ENCODE assay signal across 8 cellular contexts in the genomic region with DNA sequence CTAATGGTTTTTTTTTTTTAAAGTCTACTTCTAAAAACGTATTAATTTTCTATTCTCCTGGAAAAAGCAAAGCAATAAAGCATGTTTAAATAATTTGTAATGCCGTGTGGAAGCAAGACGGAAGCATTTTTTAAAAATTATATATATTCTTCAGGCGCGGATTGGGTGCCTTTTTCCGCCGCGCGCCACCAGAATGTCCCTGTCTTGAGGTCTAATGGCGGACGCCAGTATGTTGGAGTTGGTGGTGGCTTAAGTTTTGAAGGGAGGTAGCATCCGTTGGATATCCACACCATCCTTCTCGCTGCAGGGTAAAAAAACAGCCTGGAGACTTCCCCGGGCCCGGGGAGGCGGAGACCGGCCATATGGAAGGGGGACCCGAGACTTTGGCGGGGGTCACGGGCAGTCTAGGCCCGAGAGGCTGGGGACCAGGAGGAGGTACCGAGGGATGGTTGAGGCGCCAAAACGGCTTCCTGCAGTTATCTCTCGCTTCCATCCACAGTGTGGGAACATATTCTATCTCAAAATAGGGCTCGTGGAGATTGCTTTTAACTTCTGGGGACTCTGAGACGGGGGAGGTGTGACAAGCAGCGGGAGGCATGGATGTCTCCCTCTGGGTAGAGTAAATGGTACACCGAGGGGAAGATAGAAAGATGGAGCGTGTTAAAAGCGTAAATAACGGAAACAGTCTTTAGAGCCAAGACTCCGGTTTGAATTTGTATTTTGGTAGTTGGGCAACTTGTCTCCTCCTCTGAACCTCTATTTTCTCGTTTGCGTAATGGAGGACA. TPM values are rescaled to one million over a fixed set of nuclear protein-coding genes. Genes with fewer than 3 reads are reported as not detected.
DNase-seq lines count a peak whose midpoint lies in the region; ATAC-seq, FAIRE-seq and TF ChIP-seq lines count a peak whose summit lies in the region.

Gene SF3B3 (plus strand): TSS at position 196 of the 785 bp plus-strand sequence. CDS start 2,841 bp downstream, outside the sequence.

- no peak for TF ChIP-seq EP300 in A549 (IDR thresholded peaks at IDR 0.05)

- DNase-seq in A549 (ENCODE audit: low read depth in 1 of 2, low spot score in 1 of 2) (peak; percentile 60 to 79), NCI-H69 (lab: John Stamatoyannopoulos, UW) (peak; percentile 82), lung microvascular endothelial cell (ENCODE audit: low read depth in 2 of 2) (peak in 1 of 2 donors; percentile 73)
- DNase-seq in activated CD4-positive, alpha-beta T cell treated with anti-CD3 and anti-CD28 coated beads, Interleukin-2, amount 50 U/mL, for 48 hours: peak; percentile 68 to 73
- peak; percentile 77 for DNase-seq in effector CD8-positive, alpha-beta T cell (lab: John Stamatoyannopoulos, UW)
- DNase-seq in stimulated activated CD8-positive, alpha-beta memory T cell treated with anti-CD3 and anti-CD28 coated beads, Interleukin-12 subunit alpha, Interleukin-12 subunit beta, amount 100 ng/mL, for 1 hour (ENCODE audit: low read depth): peak; percentile 55

- no peak for TF ChIP-seq CTCF in A549 (IDR thresholded peaks at IDR 0.05)

- peak within 1 kb of the TSS; percentile 75 for H3K4me3 ChIP-seq in A549

- peak within 1 kb of the TSS; percentile 98 for H3K4me2 ChIP-seq in A549

- CTCF ChIA-PET in A549 (lab: Yijun Ruan, JAX): interaction anchor here (0.7 to 1.5 kb wide), 5 partner anchors 10 to 235 kb away, joined by 3 to 4 read pairs (median 3); partner anchors contain the start of gene AARS1

- no peak for TF ChIP-seq RAD21 in A549 (conservative IDR thresholded peaks at IDR 0.05 in 1 of 2, IDR thresholded peaks at IDR 0.05 in 1 of 2)

- under 1% methylated on average over 34 of the region's 35 CpGs for WGBS in A549 (ENCODE audit: missing lambda C conversion rate)

- no peak for FAIRE-seq in A549 (lab: Jason Lieb, UNC)

- TF ChIP-seq POLR2A in A549 (IDR thresholded peaks at IDR 0.05; ENCODE audit: low read length) (peak; percentile 50; the same call in 1 of the 2 replicates), GM18526 (IDR thresholded peaks at IDR 0.05; ENCODE audit: extremely low read depth, insufficient read length) (peak; percentile 70)

- ATAC-seq in A549 (peak; percentile 84 to 92), HG03378 (IDR thresholded peaks at IDR 0.05; ENCODE audit: unreplicated experiment) (peak; percentile 56)

- no peaks in the 10 kb centered on the region for H3K9me3 ChIP-seq in A549

- POLR2A ChIA-PET in A549 (lab: Yijun Ruan, JAX): interaction anchor here (0.7 to 2.3 kb wide), 4 partner anchors 22 to 172 kb away, joined by 3 to 18 read pairs (median 4); no protein-coding TSS in a partner anchor

- peaks cover 43% of the 10 kb centered on the region for H3K4me1 ChIP-seq in A549

- peak within 1 kb of the TSS; percentile 86 to 93 for H3K27ac ChIP-seq in A549

TF ChIP-seq in A549, 52 proteins besides CTCF, POLR2A, EP300 and RAD21 (continues in another document):
- TF ChIP-seq, protein P1, sequence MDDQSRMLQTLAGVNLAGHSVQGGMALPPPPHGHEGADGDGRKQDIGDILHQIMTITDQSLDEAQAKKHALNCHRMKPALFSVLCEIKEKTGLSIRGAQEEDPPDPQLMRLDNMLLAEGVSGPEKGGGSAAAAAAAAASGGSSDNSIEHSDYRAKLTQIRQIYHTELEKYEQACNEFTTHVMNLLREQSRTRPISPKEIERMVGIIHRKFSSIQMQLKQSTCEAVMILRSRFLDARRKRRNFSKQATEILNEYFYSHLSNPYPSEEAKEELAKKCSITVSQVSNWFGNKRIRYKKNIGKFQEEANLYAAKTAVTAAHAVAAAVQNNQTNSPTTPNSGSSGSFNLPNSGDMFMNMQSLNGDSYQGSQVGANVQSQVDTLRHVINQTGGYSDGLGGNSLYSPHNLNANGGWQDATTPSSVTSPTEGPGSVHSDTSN (IDR thresholded peaks at IDR 0.05): no peak
- TF ChIP-seq KDM5A (IDR thresholded peaks at IDR 0.05): no peak
- no peak; the same call in 1 of the 2 replicates for TF ChIP-seq FOSB (CRISPR knock-in tag; IDR thresholded peaks at IDR 0.05)
- no peak for TF ChIP-seq ZNF302 (CRISPR knock-in tag; IDR thresholded peaks at IDR 0.05)
- no peak for TF ChIP-seq EHMT2 (IDR thresholded peaks at IDR 0.05; ENCODE audit: low read depth)
- TF ChIP-seq KDM1A (IDR thresholded peaks at IDR 0.05; ENCODE audit: low read depth): no peak; the same call in 1 of the 2 replicates
- no peak for TF ChIP-seq CHD2 (IDR thresholded peaks at IDR 0.05; ENCODE audit: low read length, partially characterized antibody)
- no peak for TF ChIP-seq HDAC2 (IDR thresholded peaks at IDR 0.05)
- TF ChIP-seq BHLHE40 (IDR thresholded peaks at IDR 0.05; ENCODE audit: low read depth, low read length): no peak
- TF ChIP-seq, protein P2, sequence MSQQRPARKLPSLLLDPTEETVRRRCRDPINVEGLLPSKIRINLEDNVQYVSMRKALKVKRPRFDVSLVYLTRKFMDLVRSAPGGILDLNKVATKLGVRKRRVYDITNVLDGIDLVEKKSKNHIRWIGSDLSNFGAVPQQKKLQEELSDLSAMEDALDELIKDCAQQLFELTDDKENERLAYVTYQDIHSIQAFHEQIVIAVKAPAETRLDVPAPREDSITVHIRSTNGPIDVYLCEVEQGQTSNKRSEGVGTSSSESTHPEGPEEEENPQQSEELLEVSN (IDR thresholded peaks at IDR 0.05; ENCODE audit: borderline replicate concordance, low read depth): no peak
- TF ChIP-seq NPAS2 (CRISPR knock-in tag; IDR thresholded peaks at IDR 0.05; ENCODE audit: borderline replicate concordance): no peak
- TF ChIP-seq HOXA7 (CRISPR knock-in tag; IDR thresholded peaks at IDR 0.05): peak; percentile 90
- TF ChIP-seq ZC3H11A (IDR thresholded peaks at IDR 0.05): no peak
- TF ChIP-seq, protein P3, sequence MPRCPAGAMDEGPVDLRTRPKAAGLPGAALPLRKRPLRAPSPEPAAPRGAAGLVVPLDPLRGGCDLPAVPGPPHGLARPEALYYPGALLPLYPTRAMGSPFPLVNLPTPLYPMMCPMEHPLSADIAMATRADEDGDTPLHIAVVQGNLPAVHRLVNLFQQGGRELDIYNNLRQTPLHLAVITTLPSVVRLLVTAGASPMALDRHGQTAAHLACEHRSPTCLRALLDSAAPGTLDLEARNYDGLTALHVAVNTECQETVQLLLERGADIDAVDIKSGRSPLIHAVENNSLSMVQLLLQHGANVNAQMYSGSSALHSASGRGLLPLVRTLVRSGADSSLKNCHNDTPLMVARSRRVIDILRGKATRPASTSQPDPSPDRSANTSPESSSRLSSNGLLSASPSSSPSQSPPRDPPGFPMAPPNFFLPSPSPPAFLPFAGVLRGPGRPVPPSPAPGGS (IDR thresholded peaks at IDR 0.05): peak; percentile 59; the same call in 2 of the 3 replicates
- no peak for TF ChIP-seq MAFK (IDR thresholded peaks at IDR 0.05; ENCODE audit: partially characterized antibody)
- TF ChIP-seq PHF8 (IDR thresholded peaks at IDR 0.05; ENCODE audit: borderline replicate concordance, low read depth): peak; percentile 99
- no peak for TF ChIP-seq HOXB13 (CRISPR knock-in tag; IDR thresholded peaks at IDR 0.05; ENCODE audit: low read depth)
- TF ChIP-seq ZFP36 (IDR thresholded peaks at IDR 0.05; ENCODE audit: borderline replicate concordance, partially characterized antibody): no peak
- no peak for TF ChIP-seq RNF2 (IDR thresholded peaks at IDR 0.05; ENCODE audit: borderline replicate concordance, low read depth)
- TF ChIP-seq JUNB (IDR thresholded peaks at IDR 0.05): no peak
- TF ChIP-seq EHF (CRISPR knock-in tag; IDR thresholded peaks at IDR 0.05): no peak
- no peak for TF ChIP-seq MAZ (IDR thresholded peaks at IDR 0.05; ENCODE audit: borderline replicate concordance, low read depth, low read length)
- 0 out of 2 replicates have a peak, but pooled peaks have one; percentile 47 for TF ChIP-seq HOXB5 (CRISPR knock-in tag; IDR thresholded peaks at IDR 0.05)
- TF ChIP-seq NFE2L2 (conservative IDR thresholded peaks at IDR 0.05; ENCODE audit: low read length): no peak
- no peak for TF ChIP-seq FOXS1 (CRISPR knock-in tag; IDR thresholded peaks at IDR 0.05)
- TF ChIP-seq MYC (IDR thresholded peaks at IDR 0.05; ENCODE audit: borderline replicate concordance, low read length): no peak; the same call in 1 of the 2 replicates
- TF ChIP-seq HMGXB4 (CRISPR knock-in tag; IDR thresholded peaks at IDR 0.05; ENCODE audit: borderline replicate concordance): peak; percentile 81
- no peak for TF ChIP-seq SMC3 (IDR thresholded peaks at IDR 0.05)
- TF ChIP-seq, protein P4, sequence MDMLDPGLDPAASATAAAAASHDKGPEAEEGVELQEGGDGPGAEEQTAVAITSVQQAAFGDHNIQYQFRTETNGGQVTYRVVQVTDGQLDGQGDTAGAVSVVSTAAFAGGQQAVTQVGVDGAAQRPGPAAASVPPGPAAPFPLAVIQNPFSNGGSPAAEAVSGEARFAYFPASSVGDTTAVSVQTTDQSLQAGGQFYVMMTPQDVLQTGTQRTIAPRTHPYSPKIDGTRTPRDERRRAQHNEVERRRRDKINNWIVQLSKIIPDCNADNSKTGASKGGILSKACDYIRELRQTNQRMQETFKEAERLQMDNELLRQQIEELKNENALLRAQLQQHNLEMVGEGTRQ (IDR thresholded peaks at IDR 0.05): no peak
- TF ChIP-seq CEBPB (IDR thresholded peaks at IDR 0.05): peak in 1 of 2 experiments; percentile 56; a peak in 1 of 4 replicates

RNA-seq across cellular contexts. Expression of gene SF3B3, which starts in this region (rescaled TPM):
- polyA plus RNA-seq in A549 (2011; rRNA removed): 155 and 302 TPM in 2 replicates
- 73.9 and 101 TPM in 2 replicates for polyA plus RNA-seq in A549 (2012; cell fraction: cytosol; rRNA removed)
- 210 and 337 TPM in 2 replicates for polyA plus RNA-seq in A549 (2012; cell fraction: nucleus; rRNA removed)
- 111 to 118 TPM (median 115 TPM) in 3 replicates for polyA plus RNA-seq in A549 (2017; fragmentation: RNase III; extraction: RNeasy Plus Mini Kit Qiagen cat#74134 plus additional on column Dnase treatment)
- 321 and 327 TPM in 2 replicates for polyA minus RNA-seq in A549 (2011; rRNA and poly(A)+ RNA removed)
- 39.2 and 50.8 TPM in 2 replicates for total RNA-seq in lung microvascular endothelial cell
